ENCODE assay signal across 12 cellular contexts in the genomic region with DNA sequence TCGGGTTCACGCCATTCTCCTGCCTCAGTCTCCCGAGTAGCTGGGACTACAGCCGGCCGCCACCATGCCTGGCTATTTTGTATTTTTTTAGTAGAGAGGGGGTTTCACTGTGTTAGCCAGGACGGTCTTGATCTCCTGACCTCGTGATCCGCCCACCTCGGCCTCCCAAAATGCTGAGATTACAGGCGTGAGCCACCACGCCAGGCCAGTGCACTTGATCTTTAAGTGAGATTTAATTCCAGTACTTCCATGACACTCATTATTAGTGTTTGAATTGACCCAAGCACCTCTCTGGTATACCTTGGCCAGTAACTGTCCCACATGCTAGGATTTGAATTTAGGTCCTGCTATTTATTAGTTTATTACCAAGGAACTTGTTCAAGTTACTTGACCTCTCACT. TPM values are rescaled to one million over a fixed set of nuclear protein-coding genes. Genes with fewer than 3 reads are reported as not detected.
"Had no signal": no experiment of that assay in that cellular context is flagged by ENCODE, and none has a peak within 500 bp of the region (broad histone marks: within the 10 kb centered on the region; RNA-seq: fewer than 3 reads in every experiment).

No MANE protein-coding gene starts in this region.

RNA-seq across cellular contexts. Expression of a gene that starts 38.5 kb away (rescaled TPM):
- total RNA-seq: activated B cell treated with CpG ODN at 0.5 μM for 24 hours; activated CD4-positive, alpha-beta memory T cell treated with anti-CD3 and anti-CD28 coated beads for 36 hours; activated CD4-positive, alpha-beta memory T cell treated with anti-CD3 and anti-CD28 coated beads, Interleukin-2, amount 10 ng/mL, durations not matched to agents 7 days and 5 days; activated CD4-positive, alpha-beta T cell treated with anti-CD3 and anti-CD28 coated beads for 36 hours; activated CD4-positive, alpha-beta T cell treated with anti-CD3 and anti-CD28 coated beads, Interleukin-2, amount 10 ng/mL, durations not matched to agents 24 days and 14 days; activated CD8-positive, alpha-beta memory T cell treated with anti-CD3 and anti-CD28 coated beads for 36 hours; activated CD8-positive, alpha-beta memory T cell treated with anti-CD3 and anti-CD28 coated beads, Interleukin-2, amount 10 ng/mL, durations not matched to agents 7 days and 5 days; activated CD8-positive, alpha-beta T cell treated with anti-CD3 and anti-CD28 coated beads for 36 hours; activated CD8-positive, alpha-beta T cell treated with anti-CD3 and anti-CD28 coated beads, Interleukin-2, amount 10 ng/mL, durations not matched to agents 7 days and 5 days; T-helper 17 cell; T-helper 2 cell treated with Interferon-gamma antibody and Interleukin-4, amounts not matched to agents 100 ng/mL and 5 ng/mL, for 36 hours; WTC11 had no signal
